23 cellular contexts compared by ENCODE assay signal in the genomic region with DNA sequence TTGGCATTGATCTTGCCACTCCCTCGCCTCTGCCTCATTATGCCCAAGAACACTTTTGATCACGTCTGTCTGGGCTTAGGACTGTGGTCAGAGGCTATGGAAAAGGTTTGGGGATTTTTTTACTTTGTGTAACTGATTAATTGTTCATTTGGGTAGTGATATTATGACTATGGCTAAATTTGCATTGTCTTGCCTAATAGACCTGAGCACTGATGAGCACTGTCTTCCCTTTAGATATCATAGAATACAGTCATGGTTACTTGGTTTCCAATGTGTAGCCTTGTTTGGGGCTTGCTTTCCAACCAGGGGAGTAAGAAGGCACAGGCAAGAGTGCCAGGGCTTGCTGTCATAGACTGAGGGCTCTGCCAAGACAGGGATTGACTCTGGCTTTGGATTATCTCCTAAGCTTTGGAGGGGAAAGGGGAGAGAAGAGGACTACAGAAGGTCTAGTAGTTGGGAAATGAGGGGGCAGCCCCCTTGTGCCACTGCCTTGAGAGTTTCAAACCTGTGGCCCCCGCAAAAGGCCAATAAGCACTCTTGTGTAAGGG. TPM values are rescaled to one million over a fixed set of nuclear protein-coding genes. Genes with fewer than 3 reads are reported as not detected.
DNase-seq lines count a peak whose midpoint lies in the region; ATAC-seq and TF ChIP-seq lines count a peak whose summit lies in the region.
"Had no signal": no experiment of that assay in that cellular context is flagged by ENCODE, and none has a peak within 500 bp of the region (broad histone marks: within the 10 kb centered on the region; RNA-seq: fewer than 3 reads in every experiment).

No MANE protein-coding gene starts in this region.

- H3K27me3 Mint-ChIP-seq in activated CD8-positive, alpha-beta T cell treated with anti-CD3 and anti-CD28 coated beads for 36 hours = no peaks in the 10 kb centered on the region
- H3K27me3 Mint-ChIP-seq in activated CD8-positive, alpha-beta T cell treated with anti-CD3 and anti-CD28 coated beads, Interleukin-2, amount 10 ng/mL, durations not matched to agents 7 days and 5 days (ENCODE audit: low read depth) = no peaks in the 10 kb centered on the region
- H3K27me3 Mint-ChIP-seq in CD8-positive, alpha-beta T cell (ENCODE audit: low read depth) = no peaks in the 10 kb centered on the region
- H3K27me3 Mint-ChIP-seq in activated T-helper 1 cell treated with anti-CD3 and anti-CD28 coated beads, Interleukin-12 subunit alpha, Interleukin-12 subunit beta, Interleukin-2, Interleukin-4 antibody, amounts not matched to agents 30 ng/mL and 10 ng/mL and 1 ng/mL, durations not matched to agents 14 hours and 24 hours and 36 hours (ENCODE audit: insufficient read depth) = no peaks in the 10 kb centered on the region

- no peak overlapping the region for H3K27ac ChIP-seq in CD8-positive, alpha-beta T cell (ENCODE audit: low read depth, low read length)
- H3K27ac ChIP-seq: A549, BLaER1, colonic mucosa, ovary, right lobe of liver, suprapubic skin had no signal

- H3K4me1 ChIP-seq in CD8-positive, alpha-beta T cell (ENCODE audit: insufficient read depth, low read length) = no peaks in the 10 kb centered on the region
- H3K4me1 ChIP-seq: A549, BLaER1, colonic mucosa had no signal

- no peak overlapping the region for H3K4me3 Mint-ChIP-seq in activated CD8-positive, alpha-beta T cell treated with anti-CD3 and anti-CD28 coated beads for 36 hours
- H3K4me3 Mint-ChIP-seq in activated CD8-positive, alpha-beta T cell treated with anti-CD3 and anti-CD28 coated beads, Interleukin-2, amount 10 ng/mL, durations not matched to agents 7 days and 5 days = no peak overlapping the region
- H3K4me3 Mint-ChIP-seq in CD8-positive, alpha-beta T cell = no peak overlapping the region
- H3K4me3 Mint-ChIP-seq in activated T-helper 1 cell treated with anti-CD3 and anti-CD28 coated beads, Interleukin-12 subunit alpha, Interleukin-12 subunit beta, Interleukin-2, Interleukin-4 antibody, amounts not matched to agents 30 ng/mL and 10 ng/mL and 1 ng/mL, durations not matched to agents 14 hours and 24 hours and 36 hours = no peak overlapping the region

- H3K4me1 Mint-ChIP-seq in activated CD8-positive, alpha-beta T cell treated with anti-CD3 and anti-CD28 coated beads for 36 hours (ENCODE audit: low read depth) = peaks cover 17% of the 10 kb centered on the region
- H3K4me1 Mint-ChIP-seq in activated CD8-positive, alpha-beta T cell treated with anti-CD3 and anti-CD28 coated beads, Interleukin-2, amount 10 ng/mL, durations not matched to agents 7 days and 5 days (ENCODE audit: low read depth) = no peaks in the 10 kb centered on the region
- H3K4me1 Mint-ChIP-seq in CD8-positive, alpha-beta T cell (ENCODE audit: low read depth) = no peaks in the 10 kb centered on the region
- no peaks in the 10 kb centered on the region for H3K4me1 Mint-ChIP-seq in activated T-helper 1 cell treated with anti-CD3 and anti-CD28 coated beads, Interleukin-12 subunit alpha, Interleukin-12 subunit beta, Interleukin-2, Interleukin-4 antibody, amounts not matched to agents 30 ng/mL and 10 ng/mL and 1 ng/mL, durations not matched to agents 14 hours and 24 hours and 36 hours (ENCODE audit: low read depth)

- peak overlapping the region; percentile 82 for H3K27ac Mint-ChIP-seq in activated CD8-positive, alpha-beta T cell treated with anti-CD3 and anti-CD28 coated beads for 36 hours
- no peak overlapping the region for H3K27ac Mint-ChIP-seq in activated CD8-positive, alpha-beta T cell treated with anti-CD3 and anti-CD28 coated beads, Interleukin-2, amount 10 ng/mL, durations not matched to agents 7 days and 5 days
- H3K27ac Mint-ChIP-seq in CD8-positive, alpha-beta T cell = peak overlapping the region; percentile 58
- peak overlapping the region; percentile 74 for H3K27ac Mint-ChIP-seq in activated T-helper 1 cell treated with anti-CD3 and anti-CD28 coated beads, Interleukin-12 subunit alpha, Interleukin-12 subunit beta, Interleukin-2, Interleukin-4 antibody, amounts not matched to agents 30 ng/mL and 10 ng/mL and 1 ng/mL, durations not matched to agents 14 hours and 24 hours and 36 hours

- CTCF ChIA-PET in activated CD8-positive, alpha-beta T cell treated with anti-CD3 and anti-CD28 coated beads for 36 hours (lab: Charles Lee) = interaction anchor here (1.0 to 1.8 kb wide), 5 partner anchors 11 to 78 kb away, joined by 3 to 4 read pairs (median 4); no protein-coding TSS in a partner anchor
- CTCF ChIA-PET in activated CD8-positive, alpha-beta T cell treated with anti-CD3 and anti-CD28 coated beads, Interleukin-2, amount 10 ng/mL, durations not matched to agents 7 days and 5 days (lab: Charles Lee) = interaction anchor here (0.9 to 1.2 kb wide), 2 partner anchors 11 to 260 kb away, joined by 3 read pairs; no protein-coding TSS in a partner anchor
- CTCF ChIA-PET in CD8-positive, alpha-beta T cell (lab: Charles Lee) = interaction anchor here (0.8 to 13.2 kb wide), 3 partner anchors 9 to 24 kb away, joined by 4 to 233 read pairs (median 4); no protein-coding TSS in a partner anchor

- POLR2A ChIA-PET in activated CD8-positive, alpha-beta T cell treated with anti-CD3 and anti-CD28 coated beads for 36 hours (lab: Charles Lee) = interaction anchor here (0.6 to 3.1 kb wide), 4 partner anchors 9 to 246 kb away, joined by 3 to 10 read pairs (median 5); no protein-coding TSS in a partner anchor
- POLR2A ChIA-PET in activated CD8-positive, alpha-beta T cell treated with anti-CD3 and anti-CD28 coated beads, Interleukin-2, amount 10 ng/mL, durations not matched to agents 7 days and 5 days (lab: Charles Lee) = interaction anchor here (1.4 kb wide), 1 partner anchor 10 kb away, joined by 6 read pairs; no protein-coding TSS in a partner anchor
- POLR2A ChIA-PET in CD8-positive, alpha-beta T cell (lab: Charles Lee) = interaction anchor here (1.3 to 3.1 kb wide), 4 partner anchors 8 to 35 kb away, joined by 3 to 15 read pairs (median 7); no protein-coding TSS in a partner anchor

- peaks cover 11% of the 10 kb centered on the region for H3K36me3 Mint-ChIP-seq in activated CD8-positive, alpha-beta T cell treated with anti-CD3 and anti-CD28 coated beads for 36 hours (ENCODE audit: low read depth)
- peaks cover 19% of the 10 kb centered on the region for H3K36me3 Mint-ChIP-seq in activated CD8-positive, alpha-beta T cell treated with anti-CD3 and anti-CD28 coated beads, Interleukin-2, amount 10 ng/mL, durations not matched to agents 7 days and 5 days (ENCODE audit: low read depth)
- H3K36me3 Mint-ChIP-seq in CD8-positive, alpha-beta T cell = peaks cover 85% of the 10 kb centered on the region
- peaks cover 32% of the 10 kb centered on the region for H3K36me3 Mint-ChIP-seq in activated T-helper 1 cell treated with anti-CD3 and anti-CD28 coated beads, Interleukin-12 subunit alpha, Interleukin-12 subunit beta, Interleukin-2, Interleukin-4 antibody, amounts not matched to agents 30 ng/mL and 10 ng/mL and 1 ng/mL, durations not matched to agents 14 hours and 24 hours and 36 hours (ENCODE audit: low read depth)

- peaks cover 58% of the 10 kb centered on the region for H3K36me3 ChIP-seq in CD8-positive, alpha-beta T cell (ENCODE audit: insufficient read depth, low read length)
- H3K36me3 ChIP-seq: ovary had no signal

- no peak for TF ChIP-seq CTCF in activated CD8-positive, alpha-beta T cell treated with anti-CD3 and anti-CD28 coated beads for 36 hours (IDR thresholded peaks at IDR 0.05)
- TF ChIP-seq CTCF in CD8-positive, alpha-beta T cell (IDR thresholded peaks at IDR 0.05) = no peak
- no peak for TF ChIP-seq CTCF in omental fat pad (IDR thresholded peaks at IDR 0.05)

- H3K4me3 ChIP-seq in CD8-positive, alpha-beta T cell (ENCODE audit: low read depth, low read length) = no peak overlapping the region
- H3K4me3 ChIP-seq: A549, BLaER1, colonic mucosa, ovary, right lobe of liver, suprapubic skin had no signal

- no peaks in the 10 kb centered on the region for H3K9me3 ChIP-seq in CD8-positive, alpha-beta T cell (ENCODE audit: low read length)
- H3K9me3 ChIP-seq: A549, colonic mucosa, ovary, right lobe of liver, suprapubic skin had no signal

- no peaks in the 10 kb centered on the region for H3K27me3 ChIP-seq in CD8-positive, alpha-beta T cell (ENCODE audit: insufficient read depth, low read length)
- H3K27me3 ChIP-seq: BLaER1, colonic mucosa, ovary, right lobe of liver, suprapubic skin had no signal

- intact Hi-C loops in activated CD8-positive, alpha-beta T cell treated with anti-CD3 and anti-CD28 coated beads for 36 hours (cut with micrococcal nuclease) = no loop called here
- intact Hi-C loops in CD8-positive, alpha-beta T cell (cut with DNase I, micrococcal nuclease) = no loop called here
- intact Hi-C loops in activated T-helper 1 cell treated with anti-CD3 and anti-CD28 coated beads, Interleukin-12 subunit alpha, Interleukin-12 subunit beta, Interleukin-2, Interleukin-4 antibody, amounts not matched to agents 30 ng/mL and 10 ng/mL and 1 ng/mL, durations not matched to agents 14 hours and 24 hours and 36 hours (cut with micrococcal nuclease) = no loop called here

- DNase-seq in activated CD8-positive, alpha-beta T cell treated with anti-CD3 and anti-CD28 coated beads for 36 hours = no peak
- DNase-seq in activated CD8-positive, alpha-beta T cell treated with anti-CD3 and anti-CD28 coated beads, Interleukin-2, amount 10 ng/mL, durations not matched to agents 7 days and 5 days = no peak
- DNase-seq in CD8-positive, alpha-beta T cell = no peak
- no peak for DNase-seq in activated T-helper 1 cell treated with anti-CD3 and anti-CD28 coated beads, Interleukin-12 subunit alpha, Interleukin-12 subunit beta, Interleukin-2, Interleukin-4 antibody, amounts not matched to agents 30 ng/mL and 10 ng/mL and 1 ng/mL, durations not matched to agents 14 hours and 24 hours and 36 hours (ENCODE audit: low spot score)
- DNase-seq in omental fat pad (ENCODE audit: low spot score) (no peak), NCI-H2227 treated with DMSO at 0.1 percent for 48 hours (lab: John Stamatoyannopoulos, UW) (no peak)
- DNase-seq: amygdala, colonic mucosa, DMS 273 treated with DMSO at 0.1 percent for 48 hours, HCEC 1CT, kidney glomerular epithelial cell, mammary epithelial cell, MM.1S, NCI-H1436 treated with DMSO at 0.1 percent for 48 hours, NCI-H524 treated with DMSO at 0.1 percent for 48 hours, ovary, right lobe of liver, T-helper 2 cell had no signal

- ATAC-seq in activated CD8-positive, alpha-beta T cell treated with anti-CD3 and anti-CD28 coated beads for 36 hours = peak; percentile 50
- no peak for ATAC-seq in activated CD8-positive, alpha-beta T cell treated with anti-CD3 and anti-CD28 coated beads, Interleukin-2, amount 10 ng/mL, durations not matched to agents 7 days and 5 days
- ATAC-seq in CD8-positive, alpha-beta T cell = no peak
- ATAC-seq in omental fat pad (ENCODE audit: low FRiP score) = peak; percentile 16
- ATAC-seq in GM18502 (IDR thresholded peaks at IDR 0.05; ENCODE audit: poor library complexity, unreplicated experiment) = no peak
- ATAC-seq in HG02798 (IDR thresholded peaks at IDR 0.05; ENCODE audit: poor library complexity, unreplicated experiment) = no peak
- ATAC-seq: A549, right lobe of liver had no signal

- H3K9me3 Mint-ChIP-seq in activated CD8-positive, alpha-beta T cell treated with anti-CD3 and anti-CD28 coated beads for 36 hours = no peaks in the 10 kb centered on the region
- no peaks in the 10 kb centered on the region for H3K9me3 Mint-ChIP-seq in activated CD8-positive, alpha-beta T cell treated with anti-CD3 and anti-CD28 coated beads, Interleukin-2, amount 10 ng/mL, durations not matched to agents 7 days and 5 days (ENCODE audit: insufficient read depth)
- no peaks in the 10 kb centered on the region for H3K9me3 Mint-ChIP-seq in CD8-positive, alpha-beta T cell
- no peaks in the 10 kb centered on the region for H3K9me3 Mint-ChIP-seq in activated T-helper 1 cell treated with anti-CD3 and anti-CD28 coated beads, Interleukin-12 subunit alpha, Interleukin-12 subunit beta, Interleukin-2, Interleukin-4 antibody, amounts not matched to agents 30 ng/mL and 10 ng/mL and 1 ng/mL, durations not matched to agents 14 hours and 24 hours and 36 hours

RNA-seq across cellular contexts. Expression of gene LIMD2, which starts 13.7 kb away (rescaled TPM):
- 100 to 1,000 TPM; 143 to 145 TPM for total RNA-seq in activated CD8-positive, alpha-beta T cell treated with anti-CD3 and anti-CD28 coated beads for 36 hours
- total RNA-seq in activated CD8-positive, alpha-beta T cell treated with anti-CD3 and anti-CD28 coated beads, Interleukin-2, amount 10 ng/mL, durations not matched to agents 7 days and 5 days = 100 to 1,000 TPM; 308 to 309 TPM
- 100 to 1,000 TPM; 828 to 849 TPM for total RNA-seq in CD8-positive, alpha-beta T cell
- total RNA-seq in activated T-helper 1 cell treated with anti-CD3 and anti-CD28 coated beads, Interleukin-12 subunit alpha, Interleukin-12 subunit beta, Interleukin-2, Interleukin-4 antibody, amounts not matched to agents 30 ng/mL and 10 ng/mL and 1 ng/mL, durations not matched to agents 14 hours and 24 hours and 36 hours = 228 and 233 TPM in 2 replicates
- total RNA-seq in omental fat pad = 10 to 100 TPM in 2 of 4 donors, 1 to 10 TPM in 2; 4.4 to 44.9 (median 16.5) TPM

RNA-seq across cellular contexts. Expression of gene STRADA, which starts 55.4 kb away (rescaled TPM):
- 10 to 100 TPM; 44.8 to 48.8 TPM for total RNA-seq in activated CD8-positive, alpha-beta T cell treated with anti-CD3 and anti-CD28 coated beads for 36 hours
- 10 to 100 TPM; 46.0 to 49.9 TPM for total RNA-seq in activated CD8-positive, alpha-beta T cell treated with anti-CD3 and anti-CD28 coated beads, Interleukin-2, amount 10 ng/mL, durations not matched to agents 7 days and 5 days
- 10 to 100 TPM; 54.7 to 63.6 TPM for total RNA-seq in CD8-positive, alpha-beta T cell
- total RNA-seq in activated T-helper 1 cell treated with anti-CD3 and anti-CD28 coated beads, Interleukin-12 subunit alpha, Interleukin-12 subunit beta, Interleukin-2, Interleukin-4 antibody, amounts not matched to agents 30 ng/mL and 10 ng/mL and 1 ng/mL, durations not matched to agents 14 hours and 24 hours and 36 hours = 59.1 and 59.4 TPM in 2 replicates
- total RNA-seq in omental fat pad = 10 to 100 TPM; 16.5 to 32.3 (median 22.4) TPM

Comparison
In these comparisons a context has a peak if more than half of its experiments do, and no peak if none do; other contexts are left out.
1. ATAC-seq: peak in activated CD8-positive, alpha-beta T cell treated with anti-CD3 and anti-CD28 coated beads for 36 hours (single experiment) and omental fat pad (single experiment); none in activated CD8-positive, alpha-beta T cell treated with anti-CD3 and anti-CD28 coated beads, Interleukin-2, amount 10 ng/mL, durations not matched to agents 7 days and 5 days (single experiment), CD8-positive, alpha-beta T cell (single experiment), GM18502 (single experiment) and HG02798 (single experiment).